Comparison of ENCODE assay signal across 8 cellular contexts in genomic region chr10:34932235-34932634, GRCh38.
"Had no signal": no experiment of that assay in that cellular context is flagged by ENCODE, and none has a peak within 500 bp of the region (broad histone marks: within the 10 kb centered on the region; RNA-seq: fewer than 3 reads in every experiment).

No MANE protein-coding gene starts in this region.

- H3K36me3 ChIP-seq: HAP-1 had no signal

- DNase-seq: GM23248, GOT3, H7, HFFc6, IMR-90, KBM-7 had no signal

- H3K9me3 Mint-ChIP-seq: HFFc6 had no signal

- H3K9me3 ChIP-seq: HAP-1 had no signal

- H3K4me3 ChIP-seq: GM23248, HAP-1 had no signal

- H2AFZ ChIP-seq: GM23248 had no signal

- H3K9ac ChIP-seq: GM23248 had no signal

- ATAC-seq: HCT116 had no signal

- H3K27ac Mint-ChIP-seq: HFFc6 had no signal

- H3K27ac ChIP-seq: GM23248 had no signal

- H3K4me3 Mint-ChIP-seq: HFFc6 had no signal
